In genomic region chr6:2958331-2958711, GRCh38 we compare ENCODE assay signal across 14 cellular contexts. TPM values are rescaled to one million over a fixed set of nuclear protein-coding genes. Genes with fewer than 3 reads are reported as not detected.
DNase-seq lines count a peak whose midpoint lies in the region; ATAC-seq and TF ChIP-seq lines count a peak whose summit lies in the region.
"Had no signal": no experiment of that assay in that cellular context is flagged by ENCODE, and none has a peak within 500 bp of the region (broad histone marks: within the 10 kb centered on the region; RNA-seq: fewer than 3 reads in every experiment).

No MANE protein-coding gene starts in this region.

- intact Hi-C loops in left ventricle myocardium inferior (cut with micrococcal nuclease) (no loop called here), gastrocnemius medialis (cut with DNase I; ENCODE audit: low total_unique reads) (no loop called here)

- ATAC-seq in activated CD8-positive, alpha-beta memory T cell treated with anti-CD3 and anti-CD28 coated beads, Interleukin-2, amount 10 ng/mL, durations not matched to agents 7 days and 5 days: no peak
- ATAC-seq in gastrocnemius medialis (no peak), GM18909 (IDR thresholded peaks at IDR 0.05; ENCODE audit: poor library complexity, unreplicated experiment) (no peak), GM21381 (IDR thresholded peaks at IDR 0.05; ENCODE audit: unreplicated experiment) (no peak)

- peak overlapping the region; percentile 45 for H3K4me2 ChIP-seq in BLaER1
- H3K4me2 ChIP-seq: KMS-11 had no signal

- peaks cover under 1% of the 10 kb centered on the region for H3K4me1 Mint-ChIP-seq in activated CD8-positive, alpha-beta memory T cell treated with anti-CD3 and anti-CD28 coated beads, Interleukin-2, amount 10 ng/mL, durations not matched to agents 7 days and 5 days

- H3K36me3 ChIP-seq in BLaER1: no peaks in the 10 kb centered on the region
- H3K36me3 ChIP-seq in left ventricle myocardium inferior: peaks cover 34% of the 10 kb centered on the region
- peaks cover 0 to 8% of the 10 kb centered on the region in 2 donors for H3K36me3 ChIP-seq in gastrocnemius medialis

- TF ChIP-seq POLR2A in gastrocnemius medialis (IDR thresholded peaks at IDR 0.05): no peak

- H3K4me3 Mint-ChIP-seq in activated CD8-positive, alpha-beta memory T cell treated with anti-CD3 and anti-CD28 coated beads, Interleukin-2, amount 10 ng/mL, durations not matched to agents 7 days and 5 days: no peak overlapping the region
- H3K4me3 Mint-ChIP-seq: type B pancreatic cell had no signal

- no peaks in the 10 kb centered on the region for H3K9me3 Mint-ChIP-seq in activated CD8-positive, alpha-beta memory T cell treated with anti-CD3 and anti-CD28 coated beads, Interleukin-2, amount 10 ng/mL, durations not matched to agents 7 days and 5 days (ENCODE audit: low read depth)
- H3K9me3 Mint-ChIP-seq: type B pancreatic cell had no signal

- no peak overlapping the region for H3K27ac Mint-ChIP-seq in activated CD8-positive, alpha-beta memory T cell treated with anti-CD3 and anti-CD28 coated beads, Interleukin-2, amount 10 ng/mL, durations not matched to agents 7 days and 5 days
- H3K27ac Mint-ChIP-seq: type B pancreatic cell had no signal

- peaks cover 21% of the 10 kb centered on the region for H3K4me1 ChIP-seq in BLaER1
- peaks cover 73% of the 10 kb centered on the region for H3K4me1 ChIP-seq in left ventricle myocardium inferior
- peaks cover 42 to 73% of the 10 kb centered on the region in 2 donors for H3K4me1 ChIP-seq in gastrocnemius medialis

- CTCF ChIA-PET in activated CD8-positive, alpha-beta memory T cell treated with anti-CD3 and anti-CD28 coated beads, Interleukin-2, amount 10 ng/mL, durations not matched to agents 7 days and 5 days (lab: Charles Lee): interaction anchor here (1.3 to 1.4 kb wide), 2 partner anchors 11 to 15 kb away, joined by 3 read pairs; no protein-coding TSS in a partner anchor
- CTCF ChIA-PET in HEK293T (lab: Yijun Ruan, JAX): no interaction called here

- H3K4me3 ChIP-seq in BLaER1: no peak overlapping the region
- H3K4me3 ChIP-seq in left ventricle myocardium inferior: no peak overlapping the region
- H3K4me3 ChIP-seq in gastrocnemius medialis: no peak overlapping the region
- H3K4me3 ChIP-seq: skin epidermis had no signal

- H3K9ac ChIP-seq in BLaER1: no peak overlapping the region
- H3K9ac ChIP-seq: KMS-11 had no signal

- H3K27me3 ChIP-seq in BLaER1 (no peaks in the 10 kb centered on the region), left ventricle myocardium inferior (ENCODE audit: low read depth) (no peaks in the 10 kb centered on the region), gastrocnemius medialis (no peaks in the 10 kb centered on the region)

- H3K27ac ChIP-seq in BLaER1 (no peak overlapping the region), left ventricle myocardium inferior (replicated peaks) (peak overlapping the region; percentile 93), gastrocnemius medialis (peak overlapping the region; percentile 70 to 99 (median 82))
- H3K27ac ChIP-seq: KMS-11 had no signal

- no peaks in the 10 kb centered on the region for H3K9me3 ChIP-seq in BLaER1
- no peaks in the 10 kb centered on the region for H3K9me3 ChIP-seq in left ventricle myocardium inferior (replicated peaks)
- no peaks in the 10 kb centered on the region for H3K9me3 ChIP-seq in gastrocnemius medialis

- in situ Hi-C loops in gastrocnemius medialis (cut with MboI; ENCODE audit: low sequenced_read_pairs in 4 of 4): no loop called here

- H3K36me3 Mint-ChIP-seq in activated CD8-positive, alpha-beta memory T cell treated with anti-CD3 and anti-CD28 coated beads, Interleukin-2, amount 10 ng/mL, durations not matched to agents 7 days and 5 days: peaks cover 4% of the 10 kb centered on the region
- H3K36me3 Mint-ChIP-seq: type B pancreatic cell had no signal

- peak; percentile 29 for DNase-seq in activated CD8-positive, alpha-beta memory T cell treated with anti-CD3 and anti-CD28 coated beads, Interleukin-2, amount 10 ng/mL, durations not matched to agents 7 days and 5 days
- peak; percentile 54 for DNase-seq in left ventricle myocardium inferior
- DNase-seq in gastrocnemius medialis: peak; percentile 29 to 55
- no peak for DNase-seq in HEK293T (ENCODE audit: extremely low spot score)
- no peak for DNase-seq in NCI-H2029 (lab: John Stamatoyannopoulos, UW)
- DNase-seq: cortex of kidney, NCI-H1694 treated with DMSO at 0.1 percent for 48 hours, NCI-H524 treated with DMSO at 0.1 percent for 48 hours had no signal

- H3K27me3 Mint-ChIP-seq in activated CD8-positive, alpha-beta memory T cell treated with anti-CD3 and anti-CD28 coated beads, Interleukin-2, amount 10 ng/mL, durations not matched to agents 7 days and 5 days: no peaks in the 10 kb centered on the region
- H3K27me3 Mint-ChIP-seq: type B pancreatic cell had no signal

- TF ChIP-seq CTCF in left ventricle myocardium inferior (IDR thresholded peaks at IDR 0.05; ENCODE audit: borderline replicate concordance) (no peak), gastrocnemius medialis (IDR thresholded peaks at IDR 0.05 in 4 of 5, conservative IDR thresholded peaks at IDR 0.05 in 1 of 5) (no peak)

- POLR2A ChIA-PET in HEK293T (lab: Yijun Ruan, JAX): interaction anchor here (1.9 kb wide), 1 partner anchor 30 kb away, joined by 5 read pairs; no protein-coding TSS in a partner anchor

- H4K20me1 ChIP-seq in BLaER1: no peaks in the 10 kb centered on the region

TF ChIP-seq in HEK293T, 16 proteins besides CTCF, POLR2A, EP300 and RAD21:
- TF ChIP-seq BHLHE40 (IDR thresholded peaks at IDR 0.05; ENCODE audit: borderline replicate concordance): no peak
- no peak for TF ChIP-seq HDGF (IDR thresholded peaks at IDR 0.05; ENCODE audit: borderline replicate concordance)
- no peak for TF ChIP-seq LEF1 (IDR thresholded peaks at IDR 0.05; ENCODE audit: borderline replicate concordance)
- no peak for TF ChIP-seq L3MBTL2 (conservative IDR thresholded peaks at IDR 0.05)
- no peak for TF ChIP-seq NFRKB (IDR thresholded peaks at IDR 0.05)
- TF ChIP-seq CTBP1 (IDR thresholded peaks at IDR 0.05; ENCODE audit: borderline replicate concordance): no peak
- TF ChIP-seq ELF4 (IDR thresholded peaks at IDR 0.05): no peak
- TF ChIP-seq ZNF384 (IDR thresholded peaks at IDR 0.05): no peak
- TF ChIP-seq PKNOX1 (IDR thresholded peaks at IDR 0.05): no peak
- no peak for TF ChIP-seq FOXM1 (IDR thresholded peaks at IDR 0.05; ENCODE audit: borderline replicate concordance)
- TF ChIP-seq TARDBP (IDR thresholded peaks at IDR 0.05): no peak
- TF ChIP-seq FOXK2 (IDR thresholded peaks at IDR 0.05): no peak

RNA-seq across cellular contexts. Expression of gene SERPINB6, which starts 13.0 kb away (rescaled TPM):
- 10 to 100 TPM; 55.2 to 56.0 TPM for total RNA-seq in activated CD8-positive, alpha-beta memory T cell treated with anti-CD3 and anti-CD28 coated beads, Interleukin-2, amount 10 ng/mL, durations not matched to agents 7 days and 5 days
- total RNA-seq in left ventricle myocardium inferior (233 TPM), gastrocnemius medialis (100 to 1,000 TPM; 114 to 260 (median 189) TPM)

RNA-seq across cellular contexts. Expression of gene NQO2, which starts 41.4 kb away (rescaled TPM):
- 10 to 100 TPM; 11.9 to 14.5 TPM for total RNA-seq in activated CD8-positive, alpha-beta memory T cell treated with anti-CD3 and anti-CD28 coated beads, Interleukin-2, amount 10 ng/mL, durations not matched to agents 7 days and 5 days
- total RNA-seq in left ventricle myocardium inferior: 51.1 TPM
- 10 to 100 TPM; 46.7 to 94.5 (median 60.3) TPM for total RNA-seq in gastrocnemius medialis

RNA-seq across cellular contexts. Expression of gene SERPINB9, which starts 55.2 kb away (rescaled TPM):
- 10 to 100 TPM; 56.0 to 94.9 TPM for total RNA-seq in activated CD8-positive, alpha-beta memory T cell treated with anti-CD3 and anti-CD28 coated beads, Interleukin-2, amount 10 ng/mL, durations not matched to agents 7 days and 5 days
- total RNA-seq in left ventricle myocardium inferior (3.5 TPM), gastrocnemius medialis (1 to 10 TPM; 1.0 to 2.1 (median 1.6) TPM)

Comparison
In these comparisons a context has a peak if more than half of its experiments do, and no peak if none do; other contexts are left out.
1. DNase-seq: peak in activated CD8-positive, alpha-beta memory T cell treated with anti-CD3 and anti-CD28 coated beads, Interleukin-2, amount 10 ng/mL, durations not matched to agents 7 days and 5 days (single experiment), left ventricle myocardium inferior (single experiment) and gastrocnemius medialis (2 of 2); none in HEK293T (single experiment) and NCI-H2029 (single experiment).
2. RNA of gene SERPINB9, which starts 55.2 kb away (total RNA-seq): 56.0 to 94.9 TPM in activated CD8-positive, alpha-beta memory T cell treated with anti-CD3 and anti-CD28 coated beads, Interleukin-2, amount 10 ng/mL, durations not matched to agents 7 days and 5 days; 3.5 TPM in left ventricle myocardium inferior (single experiment) and 1.0 to 2.1 TPM in gastrocnemius medialis; every median in the first group is over 10 times any median in the second.